3 cellular contexts compared by ENCODE assay signal in the genomic region with DNA sequence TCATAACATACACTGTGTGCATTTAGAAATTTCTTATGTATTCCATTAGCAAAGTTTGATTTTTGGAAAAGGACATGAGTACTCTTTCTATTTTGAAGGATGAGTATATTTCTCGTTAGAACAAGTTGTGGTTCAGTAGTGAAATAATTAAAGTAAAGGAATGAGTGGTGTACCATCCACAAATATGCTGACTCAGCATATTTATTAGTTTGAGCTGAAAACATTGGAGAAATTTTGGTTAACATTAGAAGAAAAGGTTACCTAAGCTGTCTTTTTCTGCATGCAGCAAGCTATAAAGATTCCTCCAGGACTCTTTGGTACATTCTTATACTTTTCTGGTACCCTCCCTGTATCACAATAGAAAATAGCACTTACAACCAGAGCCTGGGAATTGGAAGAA.
TF ChIP-seq lines count a peak whose summit lies in the region.

No MANE protein-coding gene starts in this region.

TF ChIP-seq in A549, 52 proteins besides CTCF, POLR2A, EP300 and RAD21:
- peak; percentile 99 for TF ChIP-seq MAFK (IDR thresholded peaks at IDR 0.05; ENCODE audit: partially characterized antibody)
- no peak for TF ChIP-seq SREBF2 (IDR thresholded peaks at IDR 0.05)
- TF ChIP-seq EHF (CRISPR knock-in tag; IDR thresholded peaks at IDR 0.05): no peak
TF ChIP-seq in A549: peak in this region for 1.

TF ChIP-seq in IMR-90, 13 proteins besides CTCF, POLR2A, EP300 and RAD21:
- TF ChIP-seq CEBPB (IDR thresholded peaks at IDR 0.05; ENCODE audit: low read depth, low read length) (no peak), MAFK (IDR thresholded peaks at IDR 0.05; ENCODE audit: low read depth, low read length) (peak; percentile 100)

TF ChIP-seq in H1, 55 proteins besides CTCF, POLR2A, EP300 and RAD21:
- TF ChIP-seq JUND (IDR thresholded peaks at IDR 0.05; ENCODE audit: low read length) (no peak), MAFK (IDR thresholded peaks at IDR 0.05; ENCODE audit: low read depth, low read length) (peak; percentile 100), GABPA (IDR thresholded peaks at IDR 0.05; ENCODE audit: borderline replicate concordance, insufficient read depth, low read length) (no peak), BACH1 (IDR thresholded peaks at IDR 0.05; ENCODE audit: low read length) (peak; percentile 45; the same call in 1 of the 2 replicates), CREB1 (IDR thresholded peaks at IDR 0.05) (no peak)
